In genomic region chr16:12283596-12283995, GRCh38 we compare ENCODE assay signal across 24 cellular contexts.
"Had no signal": no experiment of that assay in that cellular context is flagged by ENCODE, and none has a peak within 500 bp of the region (broad histone marks: within the 10 kb centered on the region; RNA-seq: fewer than 3 reads in every experiment).

No MANE protein-coding gene starts in this region.

- H3K36me3 ChIP-seq: MG63, Peyer's patch, SJCRH30 had no signal

- H3K27ac ChIP-seq: PC-9, Peyer's patch, SJCRH30 had no signal

- H3K4me3 ChIP-seq: MG63, PC-9, Peyer's patch, SJCRH30 had no signal

- H3K9me3 ChIP-seq: MG63, Peyer's patch, SJCRH30 had no signal

- H3K27me3 ChIP-seq: MG63, Peyer's patch, SJCRH30 had no signal

- H3K4me2 ChIP-seq: PC-9 had no signal

- ATAC-seq: Right ventricle myocardium inferior, SK-N-SH treated with all-trans-retinoic acid at 6 μM for 48 hours had no signal

- H3K4me1 ChIP-seq: Peyer's patch, SJCRH30 had no signal

- DNase-seq: Karpas-422, KG1, MG63, NCI-H1092, NCI-H1105 treated with DMSO at 0.1 percent for 48 hours, NCI-H1417 treated with DMSO at 0.1 percent for 48 hours, NCI-H146, NCI-H1694 treated with DMSO at 0.1 percent for 48 hours, NCI-H1930, NCI-H2081, NCI-H2107, NCI-H2227 treated with DMSO at 0.1 percent for 48 hours, NCI-H446, NCI-H510A, NCI-H524 treated with DMSO at 0.1 percent for 48 hours, NCI-H69, NCI-H774, OCI-M1, PC-9, Peyer's patch, SHP77 treated with DMSO at 0.1 percent for 48 hours, SJCRH30 had no signal

- H2AFZ ChIP-seq: PC-9 had no signal
